ENCODE assay signal across 8 cellular contexts in the genomic region with DNA sequence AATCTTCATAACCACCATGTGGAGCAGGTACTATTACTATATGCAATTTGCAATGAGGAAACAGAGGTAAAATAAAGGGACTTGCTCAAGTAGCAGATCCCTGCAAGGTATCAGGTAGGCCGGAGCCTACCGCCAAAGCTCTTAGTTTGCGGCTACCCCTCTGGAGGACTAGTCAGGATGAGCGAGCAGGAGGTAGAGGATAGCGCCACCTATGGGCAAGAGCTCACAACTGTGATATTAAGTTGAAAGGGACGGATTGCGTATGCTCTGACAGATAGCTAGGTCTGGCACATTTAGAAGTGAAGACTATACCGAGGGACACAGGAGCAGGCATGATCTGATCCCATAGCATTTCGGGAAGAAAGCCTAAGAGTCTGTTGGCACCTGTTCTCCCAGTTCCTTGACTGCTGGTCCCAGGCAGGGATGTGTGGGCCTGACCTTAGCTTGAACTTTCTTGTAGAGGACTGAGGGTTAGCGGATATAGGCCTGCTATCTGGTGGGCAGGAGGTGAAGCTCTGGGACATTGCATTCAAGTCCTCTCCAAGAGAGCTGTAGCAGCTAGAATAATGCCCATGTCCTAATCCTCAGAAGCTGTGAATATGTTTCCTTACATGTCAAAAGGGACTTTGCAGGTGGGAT. TPM values are rescaled to one million over a fixed set of nuclear protein-coding genes. Genes with fewer than 3 reads are reported as not detected.
DNase-seq lines count a peak whose midpoint lies in the region; ATAC-seq and TF ChIP-seq lines count a peak whose summit lies in the region.

No MANE protein-coding gene starts in this region.

- H3K27ac ChIP-seq in stomach, result no peak overlapping the region

- no peak for TF ChIP-seq EP300 in stomach (IDR thresholded peaks at IDR 0.05)

- H3K9me3 ChIP-seq in stomach, result no peaks in the 10 kb centered on the region

- in situ Hi-C loops in GM13977 (cut with MboI; ENCODE audit: low pct_unique_long_range_greater_than_20kb, low sequenced_read_pairs, unreplicated experiment), result no loop called here

- intact Hi-C loops in stomach (cut with DNase I; ENCODE audit: low total_unique reads), result no loop called here

- no peaks in the 10 kb centered on the region for H3K36me3 ChIP-seq in stomach

- 66 to 82% (median 69%) methylated on average over 10 of the region's 10 CpGs for WGBS in stomach, 5 donors

- peak; percentile 72 for TF ChIP-seq CTCF in GM13977 (IDR thresholded peaks at IDR 0.05; ENCODE audit: extremely low read depth, insufficient read depth, missing control alignments)
- peak; percentile 29 for TF ChIP-seq CTCF in fibroblast of the aortic adventitia (IDR thresholded peaks at IDR 0.05; ENCODE audit: insufficient read depth, low read length)
- peak in 1 of 7 experiments; percentile 19 for TF ChIP-seq CTCF in stomach (IDR thresholded peaks at IDR 0.05)

- H3K4me3 ChIP-seq in fibroblast of the aortic adventitia (ENCODE audit: low read depth, low read length) (no peak overlapping the region), stomach (no peak overlapping the region)

- peak; percentile 48 to 49 for DNase-seq in AML-193 (lab: John Stamatoyannopoulos, UW)
- DNase-seq in GM13977 (ENCODE audit: low spot score), result peak; percentile 36
- peak; percentile 1 for DNase-seq in SKM-1 treated with dmso at 0.1 percent for 144 hours (lab: John Stamatoyannopoulos, UW; ENCODE audit: unreplicated experiment)
- DNase-seq in fibroblast of the aortic adventitia (ENCODE audit: low read depth), result peak; percentile 12
- peak; percentile 34 for DNase-seq in stomach
- DNase-seq in Ammon's horn (ENCODE audit: low spot score), result no peak
- DNase-seq in effector CD8-positive, alpha-beta T cell (lab: John Stamatoyannopoulos, UW), result no peak

- no peaks in the 10 kb centered on the region for H3K27me3 ChIP-seq in stomach

- peak; percentile 83 for ATAC-seq in HG03469 (IDR thresholded peaks at IDR 0.05; ENCODE audit: unreplicated experiment)

- TF ChIP-seq POLR2A in stomach (IDR thresholded peaks at IDR 0.05), result no peak

- H3K4me1 ChIP-seq in stomach, result no peaks in the 10 kb centered on the region

RNA-seq across cellular contexts. Expression of gene SLC17A8, which starts 48.0 kb away (rescaled TPM):
- not detected in 2 replicates for total RNA-seq in fibroblast of the aortic adventitia (ENCODE audit: low replicate concordance)
- 10 to 100 TPM in 1 of 5 donors, 1 to 10 TPM in 1, under 1 TPM in 1, not detected in 2; 0.29 to 16.8 (median 1.7) TPM for total RNA-seq in stomach
- not detected for polyA plus RNA-seq in stomach

Comparison
In these comparisons a context has a peak if more than half of its experiments do, and no peak if none do; other contexts are left out.
1. DNase-seq: peak in AML-193 (2 of 2), GM13977 (single experiment), SKM-1 treated with dmso at 0.1 percent for 144 hours (single experiment), fibroblast of the aortic adventitia (single experiment) and stomach (single experiment); none in Ammon's horn (single experiment) and effector CD8-positive, alpha-beta T cell (single experiment).